14 cellular contexts compared by ENCODE assay signal in genomic region chr4:137572163-137572562, GRCh38. TPM values are rescaled to one million over a fixed set of nuclear protein-coding genes. Genes with fewer than 3 reads are reported as not detected.
"Had no signal": no experiment of that assay in that cellular context is flagged by ENCODE, and none has a peak within 500 bp of the region (broad histone marks: within the 10 kb centered on the region; RNA-seq: fewer than 3 reads in every experiment).

No MANE protein-coding gene starts in this region.

- H3K4me3 Mint-ChIP-seq: dendritic cell treated with granulocyte-macrophage colony-stimulating factor and Interleukin-4, amounts not matched to agents 40 ng/mL and 50 ng/mL, for 4 days; natural killer cell; neural crest cell had no signal

- H3K4me3 ChIP-seq: heart left ventricle, right atrium auricular region, sigmoid colon, stomach had no signal

- H3K27me3 Mint-ChIP-seq: dendritic cell treated with granulocyte-macrophage colony-stimulating factor and Interleukin-4, amounts not matched to agents 40 ng/mL and 50 ng/mL, for 4 days had no signal

- ATAC-seq: heart left ventricle, left colon, left ventricle myocardium superior, natural killer cell had no signal

- H3K36me3 ChIP-seq: heart left ventricle, right atrium auricular region, sigmoid colon, stomach had no signal

- H3K27ac ChIP-seq: heart left ventricle, right atrium auricular region, sigmoid colon, stomach had no signal

- H3K27ac Mint-ChIP-seq: dendritic cell treated with granulocyte-macrophage colony-stimulating factor and Interleukin-4, amounts not matched to agents 40 ng/mL and 50 ng/mL, for 4 days; natural killer cell had no signal

- H3K4me1 Mint-ChIP-seq: natural killer cell had no signal

- H3K9me3 ChIP-seq: right atrium auricular region, sigmoid colon, stomach had no signal

- DNase-seq: heart left ventricle; hippocampal formation; left colon; left ventricle myocardium superior; natural killer cell; sigmoid colon; small intestine; stimulated activated CD4-positive, alpha-beta T cell treated with anti-CD3 and anti-CD28 coated beads, Interleukin-12 subunit alpha, Interleukin-12 subunit beta, amount 100 ng/mL, for 4 hours; stomach; substantia nigra; trophoblast cell had no signal

- H3K27me3 ChIP-seq: heart left ventricle, right atrium auricular region, sigmoid colon, stomach had no signal

- H3K4me1 ChIP-seq: heart left ventricle, right atrium auricular region, sigmoid colon, stomach had no signal

RNA-seq across cellular contexts. Expression of gene PCDH18, which starts 39.9 kb away (rescaled TPM):
- total RNA-seq: natural killer cell had no signal
